ENCODE assay signal across 20 cellular contexts in the genomic region with DNA sequence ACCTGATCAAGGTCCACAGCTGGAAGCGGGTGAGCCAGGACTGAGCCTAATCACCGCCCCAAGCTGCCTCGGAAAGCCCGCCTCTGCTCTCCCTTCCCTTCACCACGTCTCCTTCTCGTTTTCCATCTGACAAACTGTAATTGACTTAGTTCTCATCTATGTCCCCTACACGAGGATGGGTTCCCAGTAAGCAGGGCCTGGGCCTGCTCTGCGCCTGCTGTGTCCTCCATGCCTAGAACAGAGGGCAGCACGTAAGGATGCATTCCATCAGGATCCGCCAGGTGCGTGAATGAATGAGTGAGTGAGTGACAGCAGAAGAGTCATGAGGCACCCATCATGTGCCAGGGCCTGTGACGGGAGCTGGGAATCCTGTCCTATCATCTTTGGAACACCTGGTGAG.
"Had no signal": no experiment of that assay in that cellular context is flagged by ENCODE, and none has a peak within 500 bp of the region (broad histone marks: within the 10 kb centered on the region; RNA-seq: fewer than 3 reads in every experiment).

No MANE protein-coding gene starts in this region.

- H3K27ac Mint-ChIP-seq: activated naive CD4-positive, alpha-beta T cell treated with anti-CD3 and anti-CD28 coated beads, Interleukin-2, amount 50 U/mL, for 24 hours; activated T-helper 2 cell treated with anti-CD3 and anti-CD28 coated beads, Interferon-gamma antibody, Interleukin-2, Interleukin-4, amounts not matched to agents 10 μg/mL and 5 μg/mL and 100 μg/mL, durations not matched to agents 14 hours and 24 hours and 36 hours had no signal

- H3K36me3 Mint-ChIP-seq: activated naive CD4-positive, alpha-beta T cell treated with anti-CD3 and anti-CD28 coated beads, Interleukin-2, amount 50 U/mL, for 24 hours had no signal

- H3K27ac ChIP-seq: body of pancreas, KMS-11 had no signal

- H3K4me1 ChIP-seq: body of pancreas had no signal

- H3K4me3 Mint-ChIP-seq: activated naive CD4-positive, alpha-beta T cell treated with anti-CD3 and anti-CD28 coated beads, Interleukin-2, amount 50 U/mL, for 24 hours had no signal

- H3K9me3 Mint-ChIP-seq: activated naive CD4-positive, alpha-beta T cell treated with anti-CD3 and anti-CD28 coated beads, Interleukin-2, amount 50 U/mL, for 24 hours; activated T-helper 2 cell treated with anti-CD3 and anti-CD28 coated beads, Interferon-gamma antibody, Interleukin-2, Interleukin-4, amounts not matched to agents 10 μg/mL and 5 μg/mL and 100 μg/mL, durations not matched to agents 14 hours and 24 hours and 36 hours had no signal

- DNase-seq: activated CD4-positive, alpha-beta T cell treated with anti-CD3 and anti-CD28 coated beads for 48 hours; activated CD4-positive, alpha-beta T cell treated with anti-CD3 and anti-CD28 coated beads, Interleukin-2, amount 50 U/mL, for 4 hours; activated naive CD4-positive, alpha-beta T cell; activated T-cell treated with anti-CD3 and anti-CD28 coated beads for 4 hours; activated T-cell treated with anti-CD3 and anti-CD28 coated beads, Interleukin-2, amount 50 U/mL, for 48 hours; aorta; body of pancreas; central memory CD4-positive, alpha-beta T cell; NCI-H1092; NCI-H1417; NCI-H1930; NCI-H2171; NCI-H226; NCI-H526 treated with DMSO at 0.1 percent for 48 hours; NCI-H82; SIG-M5 had no signal

- ATAC-seq: activated CD4-positive, CD25-positive, alpha-beta regulatory T cell treated with anti-CD3 and anti-CD28 coated beads, Interleukin-2, amount 50 U/mL, for 24 hours; body of pancreas had no signal

- H3K9me3 ChIP-seq: body of pancreas had no signal

- H3K4me1 Mint-ChIP-seq: activated naive CD4-positive, alpha-beta T cell treated with anti-CD3 and anti-CD28 coated beads, Interleukin-2, amount 50 U/mL, for 24 hours had no signal

- H3K4me2 ChIP-seq: KMS-11 had no signal

- H3K4me3 ChIP-seq: body of pancreas had no signal

- H3K27me3 ChIP-seq: body of pancreas had no signal

- H3K9ac ChIP-seq: KMS-11 had no signal
